In genomic region chrX:107627792-107628661, GRCh38 we compare ENCODE assay signal across 8 cellular contexts. TPM values are rescaled to one million over a fixed set of nuclear protein-coding genes. Genes with fewer than 3 reads are reported as not detected.
A peak's percentile ranks its signal among the peaks of the same experiment; 100 is the strongest.
DNase-seq lines count a peak whose midpoint lies in the region; ATAC-seq, FAIRE-seq and TF ChIP-seq lines count a peak whose summit lies in the region.

Gene PRPS1 (plus strand): TSS chrX:107628510. CDS start chrX:107628629, 119 bp downstream.

- no peaks in the 10 kb centered on the region; a peak in 1 of 7 replicates for H3K4me1 ChIP-seq in H1 (replicated peaks in 1 of 4; ENCODE audit: control insufficient read depth in 3 of 4, insufficient read depth in 4 of 4, low read length in 3 of 4)
- no peaks in the 10 kb centered on the region for H3K4me1 ChIP-seq in mesenchymal stem cell (ENCODE audit: control insufficient read depth, insufficient read depth, low read depth, low read length)

- TF ChIP-seq CTCF in H1 (IDR thresholded peaks at IDR 0.05; ENCODE audit: control extremely low read depth in 1 of 3, insufficient read depth in 1 of 3, low read depth in 1 of 3, low read length in 3 of 3), result no peak

- peak; percentile 39 to 69 for TF ChIP-seq POLR2A in H1 (IDR thresholded peaks at IDR 0.05; ENCODE audit: control extremely low read depth in 1 of 2, low read depth in 2 of 2, low read length in 2 of 2)

- H2AFZ ChIP-seq in H1 (ENCODE audit: low read length) (peak within 1 kb of the TSS; percentile 91; the same call in 1 of the 2 replicates), mesenchymal stem cell (ENCODE audit: low read depth, low read length) (peak within 1 kb of the TSS; percentile 85)

- WGBS in H1 (ENCODE audit: extremely low coverage in 1 of 2, insufficient coverage in 1 of 2, insufficient read length in 1 of 2, insufficient replicate concordance in 2 of 2, low coverage in 1 of 2, low lambda C conversion rate in 2 of 2, missing lambda C conversion rate in 1 of 2), 2 experiments, result 7% methylated on average over 29 of the region's 38 CpGs; no CpG with 5 or more reads in 1 of the 2 experiments
- WGBS in mesenchymal stem cell, result 1% methylated on average over 27 of the region's 38 CpGs

- no peaks in the 10 kb centered on the region for H3K9me3 ChIP-seq in H1 (ENCODE audit: insufficient read depth in 2 of 2, low read depth in 1 of 2, low read length in 1 of 2)
- H3K9me3 ChIP-seq in mesenchymal stem cell (ENCODE audit: control insufficient read depth, low read length), result no peaks in the 10 kb centered on the region

- H3K4me2 ChIP-seq in H1 (ENCODE audit: insufficient read depth in 1 of 2, low read depth in 2 of 2, low read length in 2 of 2), result peak within 1 kb of the TSS; percentile 67 to 68
- peak within 1 kb of the TSS; percentile 78 for H3K4me2 ChIP-seq in mesenchymal stem cell (ENCODE audit: low read length, poor library complexity, severe bottlenecking)

- H4K8ac ChIP-seq in H1 (ENCODE audit: extremely low read depth, insufficient read depth, low read length), result peak within 1 kb of the TSS; percentile 45; the same call in 1 of the 2 replicates
- no peak within 1 kb of the TSS for H4K8ac ChIP-seq in mesenchymal stem cell (ENCODE audit: low read length)

- peak; percentile 80 for FAIRE-seq in H1 (lab: Jason Lieb, UNC)

- H3K4ac ChIP-seq in H1 (replicated peaks; ENCODE audit: insufficient read length, low read depth, low read length) (no peak within 1 kb of the TSS), mesenchymal stem cell (ENCODE audit: low read depth in 1 of 2, low read length in 2 of 2) (peak within 1 kb of the TSS in 1 of 2 experiments; percentile 28)

- H3K79me2 ChIP-seq in H1 (ENCODE audit: control insufficient read depth in 1 of 2, insufficient read depth in 2 of 2, low read length in 2 of 2), result peaks cover 0 to 46% of the 10 kb centered on the region in 2 experiments; a peak in 3 of 4 replicates

- H3K56ac ChIP-seq in H1 (replicated peaks; ENCODE audit: insufficient read length, low read depth, low read length), result no peak within 1 kb of the TSS

- POLR2A ChIA-PET in H1 (lab: Charles Lee; ENCODE audit: partially characterized antibody), result interaction anchor here (0.5 to 1.7 kb wide), 14 partner anchors 8 to 432 kb away, joined by 3 to 8 read pairs (median 4); partner anchors contain the start of gene TSC22D3

- H2AK5ac ChIP-seq in H1 (ENCODE audit: low read depth, low read length) (no peak within 1 kb of the TSS), mesenchymal stem cell (ENCODE audit: low read length, severe bottlenecking) (no peak within 1 kb of the TSS)

- no peak for TF ChIP-seq EP300 in H1 (IDR thresholded peaks at IDR 0.05; ENCODE audit: borderline replicate concordance in 1 of 2, low read depth in 2 of 2, low read length in 2 of 2)

- H2BK5ac ChIP-seq in H1 (ENCODE audit: low read depth, low read length) (peak within 1 kb of the TSS; percentile 44; the same call in 1 of the 2 replicates), mesenchymal stem cell (ENCODE audit: low read depth, low read length, poor library complexity, severe bottlenecking) (peak within 1 kb of the TSS; percentile 31)

- H2BK15ac ChIP-seq in H1 (ENCODE audit: low read length) (no peak within 1 kb of the TSS), mesenchymal stem cell (ENCODE audit: low read depth, poor library complexity, severe bottlenecking) (no peak within 1 kb of the TSS)

- H3K4me3 ChIP-seq in H1 (ENCODE audit: extremely low read depth in 1 of 4, insufficient read depth in 2 of 4, low read depth in 3 of 4, low read length in 4 of 4) (peak within 1 kb of the TSS; percentile 74 to 94 (median 87)), mesenchymal stem cell (ENCODE audit: insufficient read depth in 1 of 2, low read depth in 1 of 2, low read length in 2 of 2) (peak within 1 kb of the TSS; percentile 82 to 90)

- H3K23ac ChIP-seq in H1 (ENCODE audit: insufficient read length), result no peak within 1 kb of the TSS
- no peak within 1 kb of the TSS for H3K23ac ChIP-seq in mesenchymal stem cell (ENCODE audit: low read length in 2 of 2)

- H4K20me1 ChIP-seq in H1 (replicated peaks in 1 of 2; ENCODE audit: control insufficient read depth in 1 of 2, insufficient read depth in 2 of 2, low read length in 2 of 2), result peaks cover 0 to 5% of the 10 kb centered on the region in 2 experiments

- H3K79me1 ChIP-seq in H1 (ENCODE audit: low read depth, low read length) (no peaks in the 10 kb centered on the region), mesenchymal stem cell (replicated peaks; ENCODE audit: low read length, poor library complexity, severe bottlenecking) (no peaks in the 10 kb centered on the region)

- CTCF ChIA-PET in H1 (lab: Charles Lee; ENCODE audit: partially characterized antibody), result interaction anchor here (0.6 to 2.4 kb wide), 11 partner anchors 9 to 176 kb away, joined by 3 to 11 read pairs (median 4); partner anchors contain the start of gene NCBP2L

- no peak within 1 kb of the TSS for H2BK120ac ChIP-seq in H1 (replicated peaks; ENCODE audit: low read depth, low read length)
- H2BK120ac ChIP-seq in mesenchymal stem cell (ENCODE audit: low read depth, low read length), result no peak within 1 kb of the TSS

- H3K23me2 ChIP-seq in H1 (ENCODE audit: low read depth, low read length), result peaks cover 2% of the 10 kb centered on the region; the same call in 1 of the 2 replicates

- H3K14ac ChIP-seq in H1 (ENCODE audit: insufficient read length) (no peak within 1 kb of the TSS), mesenchymal stem cell (ENCODE audit: low read length in 2 of 2) (no peak within 1 kb of the TSS)

- 0 out of 2 replicates have a peak within 1 kb of the TSS, but pooled peaks have one; percentile 3 for H2BK12ac ChIP-seq in H1 (ENCODE audit: low read depth, low read length)
- H2BK12ac ChIP-seq in mesenchymal stem cell (ENCODE audit: low read length in 2 of 2), result no peak within 1 kb of the TSS

- H3K27me3 ChIP-seq in H1 (replicated peaks in 1 of 4; ENCODE audit: control insufficient read depth in 3 of 4, extremely low read depth in 1 of 4, insufficient read depth in 3 of 4, low read length in 3 of 4), result no peaks in the 10 kb centered on the region
- peaks cover 0 to 14% of the 10 kb centered on the region in 2 experiments for H3K27me3 ChIP-seq in mesenchymal stem cell (ENCODE audit: control insufficient read depth in 1 of 2, insufficient read depth in 1 of 2, low read length in 2 of 2)

- H4K91ac ChIP-seq in H1 (replicated peaks; ENCODE audit: insufficient read length, low read length) (no peak within 1 kb of the TSS), mesenchymal stem cell (ENCODE audit: low read length) (no peak within 1 kb of the TSS)

- H3K9ac ChIP-seq in H1 (replicated peaks in 1 of 4; ENCODE audit: extremely low read depth in 1 of 4, low read depth in 3 of 4, low read length in 3 of 4), result peak within 1 kb of the TSS; percentile 68 to 80 (median 76)
- H3K9ac ChIP-seq in mesenchymal stem cell (ENCODE audit: low read length), result peak within 1 kb of the TSS; percentile 87

- no peak within 1 kb of the TSS for H4K5ac ChIP-seq in H1 (ENCODE audit: insufficient read length, low read depth, low read length)

- H3K36me3 ChIP-seq in H1 (ENCODE audit: control insufficient read depth in 2 of 4, insufficient read depth in 4 of 4, low read length in 3 of 4), result no peaks in the 10 kb centered on the region; a peak in 1 of 8 replicates
- H3K36me3 ChIP-seq in mesenchymal stem cell (ENCODE audit: control insufficient read depth in 1 of 2, insufficient read depth in 2 of 2, low read depth in 1 of 2, low read length in 2 of 2), result no peaks in the 10 kb centered on the region

- H3K27ac ChIP-seq in H1 (ENCODE audit: low read depth, low read length), result peak within 1 kb of the TSS; percentile 74
- H3K27ac ChIP-seq in mesenchymal stem cell (ENCODE audit: low read length, poor library complexity, severe bottlenecking), result peak within 1 kb of the TSS; percentile 69

- H3K18ac ChIP-seq in H1 (ENCODE audit: extremely low read depth, low read length) (no peak within 1 kb of the TSS; the same call in none of the 2 replicates), mesenchymal stem cell (ENCODE audit: low read depth in 1 of 2, low read length in 2 of 2) (peak within 1 kb of the TSS; percentile 18 to 33)

- no peak within 1 kb of the TSS for H2BK20ac ChIP-seq in H1 (ENCODE audit: low read length)

- ATAC-seq in GM21360 (IDR thresholded peaks at IDR 0.05; ENCODE audit: unreplicated experiment), result peak; percentile 100

- peak; percentile 94 for DNase-seq in COLO668 (lab: John Stamatoyannopoulos, UW; ENCODE audit: unreplicated experiment)
- peak; percentile 95 for DNase-seq in HT1080 (ENCODE audit: low read depth)
- DNase-seq in NOMO-1 treated with DMSO at 0.1 percent for 48 hours (lab: John Stamatoyannopoulos, UW; ENCODE audit: unreplicated experiment), result peak; percentile 92
- peak; percentile 68 to 79 for DNase-seq in activated CD8-positive, alpha-beta memory T cell treated with anti-CD3 and anti-CD28 coated beads for 4 hours (ENCODE audit: low read depth in 2 of 2)
- peak; percentile 77 to 83 for DNase-seq in H1 (ENCODE audit: low read depth in 1 of 2, low spot score in 2 of 2)
- peak; percentile 96 for DNase-seq in mesenchymal stem cell
- DNase-seq in stimulated activated CD8-positive, alpha-beta memory T cell treated with anti-CD3 and anti-CD28 coated beads, Interleukin-12 subunit alpha, Interleukin-12 subunit beta, amount 100 ng/mL, for 4 hours (ENCODE audit: low read depth), result peak; percentile 69

- no peak for TF ChIP-seq RAD21 in H1 (IDR thresholded peaks at IDR 0.05 in 1 of 2, conservative IDR thresholded peaks at IDR 0.05 in 1 of 2; ENCODE audit: low read depth in 2 of 2, low read length in 2 of 2)

TF ChIP-seq in H1, 55 proteins besides CTCF, POLR2A, EP300 and RAD21 (continues in another document):
- peak; percentile 54; the same call in 1 of the 2 replicates for TF ChIP-seq POLR2AphosphoS5 (IDR thresholded peaks at IDR 0.05; ENCODE audit: low read depth, low read length)
- no peak for TF ChIP-seq CBX8 (IDR thresholded peaks at IDR 0.05; ENCODE audit: borderline replicate concordance, low read depth, low read length)

RNA-seq across cellular contexts. Expression of gene PRPS1, which starts in this region (rescaled TPM):
- total RNA-seq in HT1080 (2014; rRNA removed; shearing (Covaris generic)), result 39.6 and 55.5 TPM in 2 replicates
- 55.6 and 56.7 TPM in 2 replicates for polyA plus RNA-seq in HT1080 (2015; cell fraction: cytosol; rRNA removed)
- polyA plus RNA-seq in HT1080 (2015; cell fraction: nucleus; rRNA removed), result 38.4 and 40.4 TPM in 2 replicates
- total RNA-seq in H1 (2021; fragmentation: NEBNext Ultra II Directional; extraction: Animal tissue kit (Norgen Biotek cat#: 25700)), result 102 and 110 TPM in 2 replicates
- 66.0 and 90.1 TPM in 2 replicates for polyA plus RNA-seq in H1 (2011; rRNA removed)
- 108 TPM for polyA plus RNA-seq in H1 (2011; cell fraction: cytosol; rRNA removed)
- 42.1 TPM for polyA plus RNA-seq in H1 (2011; cell fraction: nucleus; rRNA removed)
- 93.3 to 109 TPM (median 95.0 TPM) in 4 replicates for polyA plus RNA-seq in H1 (2012, experiment 1 of 2)
- polyA plus RNA-seq in H1 (2012, experiment 2 of 2), result 25.6 TPM
- polyA plus RNA-seq in H1 (2013, experiment 1 of 2), result 55.8 TPM
- polyA plus RNA-seq in H1 (2013, experiment 2 of 2), result 56.2 TPM
- 117 and 139 TPM in 2 replicates for polyA minus RNA-seq in H1 (2011; rRNA and poly(A)+ RNA removed)
- 55.6 TPM for polyA minus RNA-seq in H1 (2011; cell fraction: cytosol; rRNA and poly(A)+ RNA removed)
- polyA minus RNA-seq in H1 (2011; cell fraction: nucleus; rRNA and poly(A)+ RNA removed), result 30.7 TPM
- 31.3 TPM for polyA plus RNA-seq in mesenchymal stem cell (2013, experiment 1 of 2)
- 32.9 TPM for polyA plus RNA-seq in mesenchymal stem cell (2013, experiment 2 of 2)

Comparison
In these comparisons a context has a peak if more than half of its experiments do, and no peak if none do; other contexts are left out.
1. Peak in every context shown above with its lines: DNase-seq, ATAC-seq, H3K4me3 ChIP-seq and H3K27ac ChIP-seq.